In the genomic region with DNA sequence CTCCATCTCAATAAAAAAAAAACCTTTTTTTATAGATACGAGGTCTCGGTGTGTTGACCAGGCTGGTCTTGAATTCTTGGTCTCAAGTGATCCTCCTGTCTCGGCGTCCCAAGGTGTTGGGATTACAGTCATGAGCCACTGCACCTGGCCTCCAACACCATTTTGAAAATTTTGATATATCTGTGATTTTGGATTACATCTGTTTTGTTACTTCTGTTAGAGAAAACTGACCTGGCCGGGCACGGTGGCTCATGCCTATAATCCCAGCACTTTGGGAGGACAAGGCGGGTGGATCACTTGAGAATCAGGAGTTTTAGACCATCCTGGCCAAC, we compare ENCODE assay signal across 12 cellular contexts. TPM values are rescaled to one million over a fixed set of nuclear protein-coding genes. Genes with fewer than 3 reads are reported as not detected.
"Had no signal": no experiment of that assay in that cellular context is flagged by ENCODE, and none has a peak within 500 bp of the region (broad histone marks: within the 10 kb centered on the region; RNA-seq: fewer than 3 reads in every experiment).

No MANE protein-coding gene starts in this region.

- DNase-seq: central memory CD4-positive, alpha-beta T cell; cortex of kidney; effector memory CD4-positive, alpha-beta T cell; hippocampal formation; midbrain; substantia nigra; upper lobe of right lung had no signal

- H3K4me3 Mint-ChIP-seq: activated CD8-positive, alpha-beta T cell treated with anti-CD3 and anti-CD28 coated beads, Interleukin-2, amount 10 ng/mL, durations not matched to agents 7 days and 5 days had no signal

- H3K27me3 ChIP-seq: ascending aorta had no signal

- H3K27ac ChIP-seq: ascending aorta, upper lobe of right lung, VCaP had no signal

- H3K9me3 Mint-ChIP-seq: activated naive CD8-positive, alpha-beta T cell treated with anti-CD3 and anti-CD28 coated beads, Interleukin-2, amount 10 ng/mL, durations not matched to agents 7 days and 5 days; stimulated activated naive B cell treated with anti-CD40 and anti-IgM and Interleukin-4, amounts not matched to agents 10 μg/mL and 1 μg/mL and 100 μg/mL, for 72 hours had no signal

- H3K27me3 Mint-ChIP-seq: activated naive CD8-positive, alpha-beta T cell treated with anti-CD3 and anti-CD28 coated beads, Interleukin-2, amount 10 ng/mL, durations not matched to agents 7 days and 5 days; stimulated activated naive B cell treated with anti-CD40 and anti-IgM and Interleukin-4, amounts not matched to agents 10 μg/mL and 1 μg/mL and 100 μg/mL, for 72 hours had no signal

- H3K9me3 ChIP-seq: ascending aorta, upper lobe of right lung had no signal

- H3K36me3 ChIP-seq: ascending aorta, upper lobe of right lung had no signal

- H3K4me3 ChIP-seq: ascending aorta, upper lobe of right lung had no signal

RNA-seq across cellular contexts. Expression of a gene that starts 18.6 kb away (rescaled TPM):
- total RNA-seq: ascending aorta had no signal
